ENCODE assay signal across 15 cellular contexts in the genomic region with DNA sequence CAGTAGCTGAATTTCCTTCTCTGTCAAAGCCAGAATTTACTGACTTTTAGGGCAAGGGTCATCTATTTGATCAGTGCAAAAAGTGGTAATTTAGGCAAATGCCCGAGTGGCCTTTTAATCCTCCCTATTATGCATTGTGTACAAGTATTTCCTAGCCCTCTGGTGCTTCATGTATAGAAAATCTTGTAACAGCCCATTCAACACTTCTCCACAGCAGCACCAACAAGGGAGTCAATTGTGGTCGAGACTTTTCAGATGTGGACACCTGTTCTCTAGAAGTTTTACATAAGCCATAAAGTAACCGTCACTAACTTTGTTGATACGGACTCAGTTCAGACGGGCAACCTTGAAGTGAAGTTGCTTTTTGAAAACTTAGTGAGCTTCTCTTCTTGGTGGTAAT. TPM values are rescaled to one million over a fixed set of nuclear protein-coding genes. Genes with fewer than 3 reads are reported as not detected.
DNase-seq lines count a peak whose midpoint lies in the region; ATAC-seq and TF ChIP-seq lines count a peak whose summit lies in the region.
"Had no signal": no experiment of that assay in that cellular context is flagged by ENCODE, and none has a peak within 500 bp of the region (broad histone marks: within the 10 kb centered on the region; RNA-seq: fewer than 3 reads in every experiment).

No MANE protein-coding gene starts in this region.

- WGBS in transverse colon (ENCODE audit: low coverage in 1 of 2), 2 donors, result 36 to 59% methylated on average over 5 of the region's 5 CpGs

- H4K20me1 ChIP-seq in neural progenitor cell (ENCODE audit: low read depth), result no peaks in the 10 kb centered on the region

- H3K27ac Mint-ChIP-seq in neural progenitor cell (no peak overlapping the region), HFFc6 (no peak overlapping the region)
- H3K27ac Mint-ChIP-seq: CD4-positive, alpha-beta T cell had no signal

- in situ Hi-C loops in transverse colon (cut with MboI; ENCODE audit: low pct_ligation_motif_present in 1 of 4, low pct_unique_long_range_greater_than_20kb in 1 of 4, low sequenced_read_pairs in 3 of 4), result no loop called here

- H3K4me3 ChIP-seq in mucosa of descending colon (no peak overlapping the region), neural progenitor cell (no peak overlapping the region), transverse colon (no peak overlapping the region)

- peak; percentile 8 for DNase-seq in NCI-H526 treated with DMSO at 0.1 percent for 48 hours (lab: John Stamatoyannopoulos, UW)
- DNase-seq in mucosa of descending colon, result peak in 1 of 3 donors; percentile 12
- peak; percentile 23 for DNase-seq in neural progenitor cell (ENCODE audit: low spot score)
- no peak for DNase-seq in transverse colon
- DNase-seq in HFFc6, result no peak
- no peak for DNase-seq in GM19240 (ENCODE audit: insufficient read length, low spot score)
- DNase-seq: ACHN; Caco-2; CD4-positive, alpha-beta T cell; HCEC 1CT had no signal

- H3K9ac ChIP-seq in neural progenitor cell, result no peak overlapping the region
- H3K9ac ChIP-seq: KMS-11 had no signal

- no peak overlapping the region for H3K27ac ChIP-seq in neural progenitor cell
- peak overlapping the region in 3 of 4 donors; percentile 30 to 64 (median 45) for H3K27ac ChIP-seq in transverse colon
- H3K27ac ChIP-seq: C4-2B, HL-60, KMS-11 had no signal

- H3K4me2 ChIP-seq in neural progenitor cell, result peak overlapping the region; percentile 41
- H3K4me2 ChIP-seq: KMS-11 had no signal

- H3K36me3 Mint-ChIP-seq in neural progenitor cell (peaks cover 22% of the 10 kb centered on the region), HFFc6 (ENCODE audit: low read depth) (0 out of 2 replicates have a peak, but pooled peaks cover 7% of the 10 kb centered on the region)

- peak; percentile 17 for TF ChIP-seq POLR2A in transverse colon (IDR thresholded peaks at IDR 0.05)

- H3K36me3 ChIP-seq in mucosa of descending colon (ENCODE audit: low read depth) (no peaks in the 10 kb centered on the region), neural progenitor cell (no peaks in the 10 kb centered on the region), transverse colon (peaks cover 0 to 20% (median 8%) of the 10 kb centered on the region in 4 donors)

- H3K9me3 ChIP-seq in mucosa of descending colon (no peaks in the 10 kb centered on the region), neural progenitor cell (ENCODE audit: low read depth) (no peaks in the 10 kb centered on the region), transverse colon (no peaks in the 10 kb centered on the region)
- H3K9me3 ChIP-seq: Caco-2 had no signal

- TF ChIP-seq EP300 in transverse colon (IDR thresholded peaks at IDR 0.05; ENCODE audit: low read depth), result no peak

- TF ChIP-seq CTCF in mucosa of descending colon (IDR thresholded peaks at IDR 0.05) (no peak), neural progenitor cell (IDR thresholded peaks at IDR 0.05) (no peak), transverse colon (IDR thresholded peaks at IDR 0.05) (no peak), HFFc6 (IDR thresholded peaks at IDR 0.05) (no peak)

- intact Hi-C loops in mucosa of descending colon (cut with DNase I, micrococcal nuclease) (no loop called here), transverse colon (cut with DNase I; ENCODE audit: low total_unique reads) (no loop called here)

- H3K27me3 ChIP-seq in neural progenitor cell, result no peaks in the 10 kb centered on the region
- no peaks in the 10 kb centered on the region for H3K27me3 ChIP-seq in transverse colon

- H3K4me1 ChIP-seq in mucosa of descending colon (ENCODE audit: low read depth) (peaks cover 6% of the 10 kb centered on the region), neural progenitor cell (peaks cover 25% of the 10 kb centered on the region), transverse colon (peaks cover 0 to 14% (median 4%) of the 10 kb centered on the region in 4 donors)
- H3K4me1 ChIP-seq: Caco-2 had no signal

- H3K27me3 Mint-ChIP-seq in neural progenitor cell (ENCODE audit: insufficient read depth, low read depth) (no peaks in the 10 kb centered on the region), HFFc6 (ENCODE audit: insufficient read depth) (no peaks in the 10 kb centered on the region)
- H3K27me3 Mint-ChIP-seq: CD4-positive, alpha-beta T cell had no signal

- peak; percentile 90 for ATAC-seq in mucosa of descending colon
- ATAC-seq in HG03097 (IDR thresholded peaks at IDR 0.05; ENCODE audit: low FRiP score, unreplicated experiment), result no peak
- no peak for ATAC-seq in HG03095 (IDR thresholded peaks at IDR 0.05; ENCODE audit: unreplicated experiment)

- H3F3A ChIP-seq in neural progenitor cell (ENCODE audit: low read depth), result no peaks in the 10 kb centered on the region

- H3K4me1 Mint-ChIP-seq in neural progenitor cell (peaks cover 19% of the 10 kb centered on the region), HFFc6 (ENCODE audit: low read depth) (no peaks in the 10 kb centered on the region)

- no peak overlapping the region for H3K4me3 Mint-ChIP-seq in neural progenitor cell
- no peak overlapping the region for H3K4me3 Mint-ChIP-seq in HFFc6
- H3K4me3 Mint-ChIP-seq: CD4-positive, alpha-beta T cell had no signal

- no peak overlapping the region for H2AFZ ChIP-seq in neural progenitor cell (replicated peaks)

- H3K9me3 Mint-ChIP-seq in neural progenitor cell (no peaks in the 10 kb centered on the region), HFFc6 (no peaks in the 10 kb centered on the region)
- H3K9me3 Mint-ChIP-seq: CD4-positive, alpha-beta T cell had no signal

- no peaks in the 10 kb centered on the region for H3K79me2 ChIP-seq in neural progenitor cell (ENCODE audit: low read depth)

RNA-seq across cellular contexts. Expression of a gene that starts 50.9 kb away (rescaled TPM):
- 10 to 100 TPM in 2 of 3 donors, 1 to 10 TPM in 1; 8.8 to 16.1 (median 14.1) TPM for total RNA-seq in mucosa of descending colon
- 3.0 and 4.8 TPM in 2 replicates for total RNA-seq in neural progenitor cell (ENCODE audit: low replicate concordance)
- 10 to 100 TPM in 3 of 4 donors, 1 to 10 TPM in 1; 4.6 to 40.4 (median 15.5) TPM for total RNA-seq in transverse colon
- total RNA-seq in HFFc6 (2021; fragmentation: NEBNext Ultra II Directional; extraction: Animal tissue kit (Norgen Biotek cat#: 25700)), result under 1 TPM; 0.19 to 0.66 (median 0.28) TPM

Comparison
In these comparisons a context has a peak if more than half of its experiments do, and no peak if none do; other contexts are left out.
1. DNase-seq: peak in NCI-H526 treated with DMSO at 0.1 percent for 48 hours (single experiment) and neural progenitor cell (single experiment); none in transverse colon (single experiment), HFFc6 (single experiment) and GM19240 (single experiment).